ENCODE assay signal across 15 cellular contexts in genomic region chr12:80622271-80622670, GRCh38.
A peak's percentile ranks its signal among the peaks of the same experiment; 100 is the strongest.
DNase-seq lines count a peak whose midpoint lies in the region; ATAC-seq and TF ChIP-seq lines count a peak whose summit lies in the region.
"Had no signal": no experiment of that assay in that cellular context is flagged by ENCODE, and none has a peak within 500 bp of the region (broad histone marks: within the 10 kb centered on the region; RNA-seq: fewer than 3 reads in every experiment).

No MANE protein-coding gene starts in this region.

- H3K4me3 ChIP-seq in AG10803 (ENCODE audit: low read length) (no peak overlapping the region), HFF-Myc (replicated peaks; ENCODE audit: low read depth, low read length) (no peak overlapping the region)
- H3K4me3 ChIP-seq: adrenal gland, HAP-1, pancreas, thyroid gland had no signal

- peak; percentile 26; the same call in 1 of the 2 replicates for TF ChIP-seq CTCF in AG10803 (conservative IDR thresholded peaks at IDR 0.05; ENCODE audit: low read length)
- TF ChIP-seq CTCF in HFF-Myc (IDR thresholded peaks at IDR 0.05; ENCODE audit: low read depth, low read length, missing control alignments) = peak; percentile 24

- peak; percentile 2 for DNase-seq in AG10803 (ENCODE audit: low read depth)
- DNase-seq in HFF-Myc (ENCODE audit: extremely low read depth, low read depth) = no peak
- peak; percentile 60 for DNase-seq in RPMI7951 (ENCODE audit: low read depth)
- peak; percentile 26 for DNase-seq in fibroblast of gingiva (ENCODE audit: low read depth)
- no peak for DNase-seq in superior temporal gyrus (ENCODE audit: extremely low spot score)
- DNase-seq: adrenal gland, erythroblast, NCI-H1694 treated with DMSO at 0.1 percent for 48 hours, pancreas, thyroid gland had no signal

- no peak for ATAC-seq in HG03095 (IDR thresholded peaks at IDR 0.05; ENCODE audit: unreplicated experiment)
- ATAC-seq in GM18517 (IDR thresholded peaks at IDR 0.05; ENCODE audit: unreplicated experiment) = no peak
- no peak for ATAC-seq in GM21526 (IDR thresholded peaks at IDR 0.05; ENCODE audit: low FRiP score, unreplicated experiment)
- ATAC-seq: left lobe of liver, pancreas had no signal

Comparison
In these comparisons a context has a peak if more than half of its experiments do, and no peak if none do; other contexts are left out.
1. DNase-seq: peak in AG10803 (single experiment), RPMI7951 (single experiment) and fibroblast of gingiva (single experiment); none in HFF-Myc (single experiment) and superior temporal gyrus (single experiment).